In the genomic region with DNA sequence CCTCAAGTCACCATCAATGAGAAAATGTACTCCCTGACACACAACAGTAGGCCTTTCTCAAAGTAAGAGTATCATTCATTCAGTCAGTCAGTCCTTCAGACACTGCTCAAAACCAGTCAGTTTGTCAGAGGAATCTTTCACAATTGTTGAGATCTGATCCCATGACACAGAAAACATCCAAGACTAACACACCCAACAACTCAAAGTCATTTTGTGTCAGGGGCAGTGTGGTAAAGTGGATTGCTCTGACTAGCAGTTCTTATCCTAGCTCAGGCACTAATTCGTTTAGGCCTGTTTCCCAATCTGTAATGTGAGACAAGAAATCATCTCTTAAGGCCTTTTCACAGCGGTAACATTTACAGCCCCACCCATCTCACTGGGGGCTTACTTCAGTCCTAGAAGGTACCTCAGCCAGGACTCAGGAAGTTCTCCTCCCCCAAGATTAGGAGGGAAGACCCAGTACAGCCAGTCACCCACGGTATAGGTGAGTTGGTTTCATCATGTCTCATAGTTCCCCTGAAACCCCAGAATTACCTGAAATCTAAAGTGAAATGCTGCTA, we compare ENCODE assay signal across 19 cellular contexts. TPM values are rescaled to one million over a fixed set of nuclear protein-coding genes. Genes with fewer than 3 reads are reported as not detected.
"Had no signal": no experiment of that assay in that cellular context is flagged by ENCODE, and none has a peak within 500 bp of the region (broad histone marks: within the 10 kb centered on the region; RNA-seq: fewer than 3 reads in every experiment).

No MANE protein-coding gene starts in this region.

- H3K27ac ChIP-seq: ascending aorta, epithelial cell of prostate, gastrocnemius medialis, left ventricle myocardium inferior, pancreas had no signal

- H3K27ac Mint-ChIP-seq: activated CD8-positive, alpha-beta T cell treated with anti-CD3 and anti-CD28 coated beads, Interleukin-2, amount 10 ng/mL, durations not matched to agents 7 days and 5 days; activated T-cell treated with anti-CD3 and anti-CD28 coated beads, Interleukin-2, amount 50 U/mL, for 24 hours; activated T-helper 2 cell treated with anti-CD3 and anti-CD28 coated beads, Interferon-gamma antibody, Interleukin-2, Interleukin-4, amounts not matched to agents 10 μg/mL and 5 μg/mL and 100 μg/mL, durations not matched to agents 14 hours and 24 hours and 36 hours; effector memory CD8-positive, alpha-beta T cell; stimulated activated naive B cell treated with anti-CD40 and anti-IgM and Interleukin-4, amounts not matched to agents 10 μg/mL and 1 μg/mL and 100 μg/mL, for 72 hours; T-cell had no signal

- H3K4me3 ChIP-seq: ascending aorta, gastrocnemius medialis, left ventricle myocardium inferior, pancreas had no signal

- DNase-seq: activated CD4-positive, alpha-beta T cell treated with anti-CD3 and anti-CD28 coated beads for 48 hours; activated CD4-positive, CD25-positive, alpha-beta regulatory T cell; activated CD8-positive, alpha-beta T cell treated with anti-CD3 and anti-CD28 coated beads, Interleukin-2, amount 10 ng/mL, durations not matched to agents 7 days and 5 days; activated naive CD4-positive, alpha-beta T cell treated with Interleukin-2 at 50 U/mL for 16 hours; activated T-cell treated with anti-CD3 and anti-CD28 coated beads, Interleukin-2, amount 50 U/mL, for 24 hours; dermis blood vessel endothelial cell; effector memory CD8-positive, alpha-beta T cell; gastrocnemius medialis; head of caudate nucleus; kidney glomerular epithelial cell; left ventricle myocardium inferior; pancreas; stimulated activated naive B cell treated with anti-CD40 and anti-IgM and Interleukin-4, amounts not matched to agents 10 μg/mL and 1 μg/mL and 100 μg/mL, for 72 hours; T-cell; T-helper 9 cell had no signal

- H3K36me3 ChIP-seq: ascending aorta, gastrocnemius medialis, pancreas had no signal

- H3K9me3 Mint-ChIP-seq: activated T-cell treated with anti-CD3 and anti-CD28 coated beads, Interleukin-2, amount 50 U/mL, for 24 hours; activated T-helper 2 cell treated with anti-CD3 and anti-CD28 coated beads, Interferon-gamma antibody, Interleukin-2, Interleukin-4, amounts not matched to agents 10 μg/mL and 5 μg/mL and 100 μg/mL, durations not matched to agents 14 hours and 24 hours and 36 hours; effector memory CD8-positive, alpha-beta T cell; stimulated activated naive B cell treated with anti-CD40 and anti-IgM and Interleukin-4, amounts not matched to agents 10 μg/mL and 1 μg/mL and 100 μg/mL, for 72 hours; T-cell had no signal

- H3K9me3 ChIP-seq: ascending aorta, gastrocnemius medialis, left ventricle myocardium inferior, pancreas had no signal

- H3K4me1 ChIP-seq: ascending aorta, gastrocnemius medialis, pancreas had no signal

- H3K36me3 Mint-ChIP-seq: stimulated activated naive B cell treated with anti-CD40 and anti-IgM and Interleukin-4, amounts not matched to agents 10 μg/mL and 1 μg/mL and 100 μg/mL, for 72 hours; T-cell had no signal

- H3K27me3 Mint-ChIP-seq: activated T-cell treated with anti-CD3 and anti-CD28 coated beads, Interleukin-2, amount 50 U/mL, for 24 hours; effector memory CD8-positive, alpha-beta T cell; T-cell had no signal

- ATAC-seq: activated CD8-positive, alpha-beta T cell treated with anti-CD3 and anti-CD28 coated beads, Interleukin-2, amount 10 ng/mL, durations not matched to agents 7 days and 5 days; effector memory CD8-positive, alpha-beta T cell; gastrocnemius medialis; pancreas; sciatic nerve; stimulated activated naive B cell treated with anti-CD40 and anti-IgM and Interleukin-4, amounts not matched to agents 10 μg/mL and 1 μg/mL and 100 μg/mL, for 72 hours; T-cell had no signal

- H3K27me3 ChIP-seq: ascending aorta, gastrocnemius medialis, pancreas had no signal

- H3K4me3 Mint-ChIP-seq: activated CD8-positive, alpha-beta T cell treated with anti-CD3 and anti-CD28 coated beads, Interleukin-2, amount 10 ng/mL, durations not matched to agents 7 days and 5 days; activated T-cell treated with anti-CD3 and anti-CD28 coated beads, Interleukin-2, amount 50 U/mL, for 24 hours; effector memory CD8-positive, alpha-beta T cell; stimulated activated naive B cell treated with anti-CD40 and anti-IgM and Interleukin-4, amounts not matched to agents 10 μg/mL and 1 μg/mL and 100 μg/mL, for 72 hours; T-cell had no signal

RNA-seq across cellular contexts. Expression of a gene that starts 31.9 kb away (rescaled TPM):
- total RNA-seq: activated CD8-positive, alpha-beta T cell treated with anti-CD3 and anti-CD28 coated beads, Interleukin-2, amount 10 ng/mL, durations not matched to agents 7 days and 5 days; activated T-helper 2 cell treated with anti-CD3 and anti-CD28 coated beads, Interferon-gamma antibody, Interleukin-2, Interleukin-4, amounts not matched to agents 10 μg/mL and 5 μg/mL and 100 μg/mL, durations not matched to agents 14 hours and 24 hours and 36 hours; T-cell had no signal
